8 cellular contexts compared by ENCODE assay signal in the genomic region with DNA sequence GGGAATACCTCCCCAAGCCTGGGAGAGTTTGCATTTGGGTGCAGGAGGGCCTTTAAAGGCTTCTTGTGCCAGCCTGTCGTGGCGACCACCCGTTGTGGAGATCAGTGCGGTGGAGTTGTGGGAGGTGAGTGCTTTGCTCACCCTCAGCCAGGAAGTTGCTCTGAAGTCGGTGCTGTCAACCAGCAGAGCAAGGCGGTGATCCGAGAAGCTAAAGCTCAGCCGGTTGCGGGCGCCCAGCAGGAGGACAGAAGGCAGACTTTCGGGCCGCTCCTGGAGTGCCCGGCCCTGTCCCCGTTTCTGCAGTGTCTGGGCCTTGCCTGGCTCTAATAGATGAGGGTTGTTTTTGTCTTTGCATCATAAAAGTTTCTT. TPM values are rescaled to one million over a fixed set of nuclear protein-coding genes. Genes with fewer than 3 reads are reported as not detected.
A peak's percentile ranks its signal among the peaks of the same experiment; 100 is the strongest.
DNase-seq lines count a peak whose midpoint lies in the region; ATAC-seq and TF ChIP-seq lines count a peak whose summit lies in the region.

No MANE protein-coding gene starts in this region.

- H3K27ac Mint-ChIP-seq in activated naive CD8-positive, alpha-beta T cell treated with anti-CD3 and anti-CD28 coated beads for 36 hours, result peak overlapping the region; percentile 94

- peak overlapping the region; percentile 94 for H3K4me3 ChIP-seq in ACC112 (ENCODE audit: low read depth, low read length)
- H3K4me3 ChIP-seq in HL-60 (replicated peaks; ENCODE audit: insufficient read depth, low read length), result peak overlapping the region; percentile 58
- peak overlapping the region in 2 of 3 donors; percentile 79 to 87 for H3K4me3 ChIP-seq in thyroid gland (replicated peaks in 1 of 3)

- ATAC-seq in GM19324 (IDR thresholded peaks at IDR 0.05; ENCODE audit: low FRiP score, unreplicated experiment), result no peak

- peak overlapping the region; percentile 53; the same call in 1 of the 2 replicates for H3K27ac ChIP-seq in ACC112 (ENCODE audit: low read depth, low read length)
- H3K27ac ChIP-seq in HL-60 (replicated peaks), result peak overlapping the region; percentile 65
- no peak overlapping the region for H3K27ac ChIP-seq in thyroid gland

- no peaks in the 10 kb centered on the region for H3K9me3 ChIP-seq in thyroid gland

- no peak overlapping the region for H2AFZ ChIP-seq in ACC112 (ENCODE audit: low read length, unreplicated experiment)

- H3K4me1 ChIP-seq in ACC112 (ENCODE audit: control insufficient read depth, insufficient read depth, low read length, unreplicated experiment) (peaks cover 22% of the 10 kb centered on the region), thyroid gland (peaks cover 18 to 21% of the 10 kb centered on the region in 2 donors)

- no peak for TF ChIP-seq POLR2A in thyroid gland (IDR thresholded peaks at IDR 0.05)

- H3K36me3 Mint-ChIP-seq in activated naive CD8-positive, alpha-beta T cell treated with anti-CD3 and anti-CD28 coated beads for 36 hours, result peaks cover 22% of the 10 kb centered on the region

- peaks cover 25% of the 10 kb centered on the region for H3K4me1 Mint-ChIP-seq in activated naive CD8-positive, alpha-beta T cell treated with anti-CD3 and anti-CD28 coated beads for 36 hours

- H3K4me3 Mint-ChIP-seq in activated naive CD8-positive, alpha-beta T cell treated with anti-CD3 and anti-CD28 coated beads for 36 hours, result peak overlapping the region; percentile 96

- peak in 1 of 2 experiments; percentile 45 for DNase-seq in HL-60 (ENCODE audit: low read depth in 1 of 2, low spot score in 1 of 2)
- peak; percentile 46 for DNase-seq in activated naive CD8-positive, alpha-beta T cell treated with anti-CD3 and anti-CD28 coated beads for 36 hours
- DNase-seq in kidney tubule cell (ENCODE audit: low spot score), result peak; percentile 55
- peak; percentile 37 to 60 for DNase-seq in thyroid gland
- no peak for DNase-seq in NCI-H2196 treated with DMSO at 0.1 percent for 48 hours (lab: John Stamatoyannopoulos, UW; ENCODE audit: unreplicated experiment)
- no peak for DNase-seq in CD1c-positive myeloid dendritic cell (ENCODE audit: extremely low spot score)

- intact Hi-C loops in thyroid gland (cut with DNase I), result loop anchor here (5.0 kb wide), 1 partner anchor 41 kb away; the partner anchor contains the start of genes GNPTG and TSR3

- 3 to 4% methylated on average over 5 to 11 of the region's 14 CpGs for WGBS in thyroid gland, 2 donors

- H3K36me3 ChIP-seq in ACC112 (ENCODE audit: insufficient read depth, low read length), result peaks cover 16% of the 10 kb centered on the region; the same call in 1 of the 2 replicates
- peaks cover 19 to 21% of the 10 kb centered on the region in 2 donors for H3K36me3 ChIP-seq in thyroid gland

- TF ChIP-seq CTCF in HL-60 (IDR thresholded peaks at IDR 0.05; ENCODE audit: insufficient read depth, low read length) (no peak), thyroid gland (IDR thresholded peaks at IDR 0.05) (no peak)

- H3K27me3 Mint-ChIP-seq in activated naive CD8-positive, alpha-beta T cell treated with anti-CD3 and anti-CD28 coated beads for 36 hours, result no peaks in the 10 kb centered on the region

- H3K79me2 ChIP-seq in ACC112 (ENCODE audit: control insufficient read depth, insufficient read depth, low read length, unreplicated experiment), result peaks cover 60% of the 10 kb centered on the region

- peaks cover 6% of the 10 kb centered on the region for H3K9me3 Mint-ChIP-seq in activated naive CD8-positive, alpha-beta T cell treated with anti-CD3 and anti-CD28 coated beads for 36 hours

- no peaks in the 10 kb centered on the region for H3K27me3 ChIP-seq in ACC112 (ENCODE audit: insufficient read depth, low read length)
- H3K27me3 ChIP-seq in HL-60 (ENCODE audit: insufficient read depth, poor library complexity, severe bottlenecking), result no peaks in the 10 kb centered on the region
- H3K27me3 ChIP-seq in thyroid gland, result no peaks in the 10 kb centered on the region

RNA-seq across cellular contexts. Expression of gene UBE2I, which starts 1.4 kb away (rescaled TPM):
- 100 to 1,000 TPM; 280 to 282 TPM for total RNA-seq in activated naive CD8-positive, alpha-beta T cell treated with anti-CD3 and anti-CD28 coated beads for 36 hours
- 100 to 1,000 TPM in 1 of 4 donors, 10 to 100 TPM in 3; 43.4 to 107 (median 79.6) TPM for total RNA-seq in thyroid gland

RNA-seq across cellular contexts. Expression of gene BAIAP3, which starts 22.6 kb away (rescaled TPM):
- total RNA-seq in activated naive CD8-positive, alpha-beta T cell treated with anti-CD3 and anti-CD28 coated beads for 36 hours, result under 1 TPM; 0.12 to 0.46 TPM
- 1 to 10 TPM in 2 of 4 donors, under 1 TPM in 2; 0.45 to 3.0 (median 1.6) TPM for total RNA-seq in thyroid gland

RNA-seq across cellular contexts. Expression of gene TSR3, which starts 40.9 kb away (rescaled TPM):
- 10 to 100 TPM; 80.3 to 82.6 TPM for total RNA-seq in activated naive CD8-positive, alpha-beta T cell treated with anti-CD3 and anti-CD28 coated beads for 36 hours
- 100 to 1,000 TPM in 2 of 4 donors, 10 to 100 TPM in 2; 84.1 to 107 (median 96.7) TPM for total RNA-seq in thyroid gland

RNA-seq across cellular contexts. Expression of gene GNPTG, which starts 40.9 kb away (rescaled TPM):
- total RNA-seq in activated naive CD8-positive, alpha-beta T cell treated with anti-CD3 and anti-CD28 coated beads for 36 hours, result 10 to 100 TPM; 19.2 to 19.7 TPM
- 100 to 1,000 TPM in 1 of 4 donors, 10 to 100 TPM in 3; 53.6 to 121 (median 70.0) TPM for total RNA-seq in thyroid gland

RNA-seq across cellular contexts. Expression of gene TPSD1, which starts 54.9 kb away (rescaled TPM):
- not detected for total RNA-seq in activated naive CD8-positive, alpha-beta T cell treated with anti-CD3 and anti-CD28 coated beads for 36 hours
- under 1 TPM in 1 of 4 donors, not detected in 3; 0.33 TPM for total RNA-seq in thyroid gland

Comparison
In these comparisons a context has a peak if more than half of its experiments do, and no peak if none do; other contexts are left out.
1. H3K27ac ChIP-seq: peak in ACC112 (single experiment) and HL-60 (single experiment); none in thyroid gland (0 of 3).
2. DNase-seq: peak in activated naive CD8-positive, alpha-beta T cell treated with anti-CD3 and anti-CD28 coated beads for 36 hours (single experiment), kidney tubule cell (single experiment) and thyroid gland (2 of 2); none in NCI-H2196 treated with DMSO at 0.1 percent for 48 hours (single experiment) and CD1c-positive myeloid dendritic cell (single experiment).
3. Peak in every context shown above with its lines, with median percentiles within 50 percentile points of each other: H3K4me3 ChIP-seq.